ENCODE assay signal across 8 cellular contexts in genomic region chr11:65888163-65888814, GRCh38. TPM values are rescaled to one million over a fixed set of nuclear protein-coding genes. Genes with fewer than 3 reads are reported as not detected.
DNase-seq lines count a peak whose midpoint lies in the region; ATAC-seq and TF ChIP-seq lines count a peak whose summit lies in the region.

Gene FIBP, minus strand, starts transcription at chr11:65888471. Its CDS starts 53 bp downstream, at chr11:65888418.

- POLR2A ChIA-PET in naive thymus-derived CD4-positive, alpha-beta T cell (lab: Charles Lee): interaction anchor here (0.7 to 12.3 kb wide), 22 partner anchors 9 to 390 kb away, joined by 3 to 316 read pairs (median 16); partner anchors contain the start of genes BANF1, C11orf68, CFL1 and CTSW

- no peaks in the 10 kb centered on the region for H3K9me3 ChIP-seq in naive thymus-derived CD4-positive, alpha-beta T cell (ENCODE audit: control insufficient read depth in 2 of 3, low read length in 3 of 3)

- peak; percentile 87 for TF ChIP-seq CTCF in LNCAP (IDR thresholded peaks at IDR 0.05)

- no peaks in the 10 kb centered on the region for H3K27me3 ChIP-seq in naive thymus-derived CD4-positive, alpha-beta T cell (ENCODE audit: control insufficient read depth in 2 of 2, insufficient read depth in 2 of 2, low read length in 2 of 2)

- intact Hi-C loops in activated T-helper 1 cell treated with anti-CD3 and anti-CD28 coated beads, Interleukin-12 subunit alpha, Interleukin-12 subunit beta, Interleukin-2, Interleukin-4 antibody, amounts not matched to agents 30 ng/mL and 10 ng/mL and 1 ng/mL, durations not matched to agents 14 hours and 24 hours and 36 hours (cut with micrococcal nuclease): loop anchor here (1.0 to 2.0 kb wide), 7 partner anchors 15 to 273 kb away; partner anchors contain the start of genes BANF1, EIF1AD, MUS81 and PCNX3
- intact Hi-C loops in naive thymus-derived CD4-positive, alpha-beta T cell (cut with micrococcal nuclease): loop anchor here (1.0 to 2.0 kb wide), 11 partner anchors 15 to 176 kb away; partner anchors contain the start of genes EFEMP2 (in 2 of the 2), SART1 (in 2 of the 2), BANF1 (in 1 of the 2) and C11orf68 (in 1 of the 2)

- H3K36me3 Mint-ChIP-seq in activated T-helper 1 cell treated with anti-CD3 and anti-CD28 coated beads, Interleukin-12 subunit alpha, Interleukin-12 subunit beta, Interleukin-2, Interleukin-4 antibody, amounts not matched to agents 30 ng/mL and 10 ng/mL and 1 ng/mL, durations not matched to agents 14 hours and 24 hours and 36 hours (ENCODE audit: low read depth): peaks cover 36% of the 10 kb centered on the region
- peaks cover 0 to 8% (median 3%) of the 10 kb centered on the region in 5 donors for H3K36me3 Mint-ChIP-seq in naive thymus-derived CD4-positive, alpha-beta T cell
- H3K36me3 Mint-ChIP-seq in stimulated activated memory B cell treated with anti-CD40 and anti-IgM and Interleukin-4, amounts not matched to agents 10 μg/mL and 1 μg/mL and 100 μg/mL, for 72 hours: peaks cover 22% of the 10 kb centered on the region

- peak; percentile 42 for ATAC-seq in GM21737 (IDR thresholded peaks at IDR 0.05; ENCODE audit: unreplicated experiment)
- peak; percentile 74 for ATAC-seq in naive thymus-derived CD4-positive, alpha-beta T cell
- peak; percentile 80 for ATAC-seq in stimulated activated memory B cell treated with anti-CD40 and anti-IgM and Interleukin-4, amounts not matched to agents 10 μg/mL and 1 μg/mL and 100 μg/mL, for 72 hours

- H3K9me3 Mint-ChIP-seq in activated T-helper 1 cell treated with anti-CD3 and anti-CD28 coated beads, Interleukin-12 subunit alpha, Interleukin-12 subunit beta, Interleukin-2, Interleukin-4 antibody, amounts not matched to agents 30 ng/mL and 10 ng/mL and 1 ng/mL, durations not matched to agents 14 hours and 24 hours and 36 hours: no peaks in the 10 kb centered on the region
- peaks cover 0 to 3% (median 0%) of the 10 kb centered on the region in 11 donors for H3K9me3 Mint-ChIP-seq in naive thymus-derived CD4-positive, alpha-beta T cell
- no peaks in the 10 kb centered on the region for H3K9me3 Mint-ChIP-seq in stimulated activated memory B cell treated with anti-CD40 and anti-IgM and Interleukin-4, amounts not matched to agents 10 μg/mL and 1 μg/mL and 100 μg/mL, for 72 hours

- peak within 1 kb of the TSS; percentile 96 for H3K27ac Mint-ChIP-seq in activated T-helper 1 cell treated with anti-CD3 and anti-CD28 coated beads, Interleukin-12 subunit alpha, Interleukin-12 subunit beta, Interleukin-2, Interleukin-4 antibody, amounts not matched to agents 30 ng/mL and 10 ng/mL and 1 ng/mL, durations not matched to agents 14 hours and 24 hours and 36 hours
- peak within 1 kb of the TSS; percentile 93 to 99 (median 97) for H3K27ac Mint-ChIP-seq in naive thymus-derived CD4-positive, alpha-beta T cell
- peak within 1 kb of the TSS; percentile 92 for H3K27ac Mint-ChIP-seq in stimulated activated memory B cell treated with anti-CD40 and anti-IgM and Interleukin-4, amounts not matched to agents 10 μg/mL and 1 μg/mL and 100 μg/mL, for 72 hours

- peak within 1 kb of the TSS; percentile 84 for H3K4me3 ChIP-seq in naive thymus-derived CD4-positive, alpha-beta T cell (ENCODE audit: low read length)

- peaks cover 58% of the 10 kb centered on the region for H3K4me1 Mint-ChIP-seq in activated T-helper 1 cell treated with anti-CD3 and anti-CD28 coated beads, Interleukin-12 subunit alpha, Interleukin-12 subunit beta, Interleukin-2, Interleukin-4 antibody, amounts not matched to agents 30 ng/mL and 10 ng/mL and 1 ng/mL, durations not matched to agents 14 hours and 24 hours and 36 hours (ENCODE audit: low read depth)
- H3K4me1 Mint-ChIP-seq in naive thymus-derived CD4-positive, alpha-beta T cell: peaks cover 50 to 69% (median 53%) of the 10 kb centered on the region in 7 donors
- peaks cover 77% of the 10 kb centered on the region for H3K4me1 Mint-ChIP-seq in stimulated activated memory B cell treated with anti-CD40 and anti-IgM and Interleukin-4, amounts not matched to agents 10 μg/mL and 1 μg/mL and 100 μg/mL, for 72 hours

- peaks cover 0 to 11% (median 0%) of the 10 kb centered on the region in 3 experiments for H3K36me3 ChIP-seq in naive thymus-derived CD4-positive, alpha-beta T cell (ENCODE audit: control insufficient read depth in 2 of 3, insufficient read depth in 3 of 3, low read length in 3 of 3)

- DNase-seq in DMS153 (lab: John Stamatoyannopoulos, UW) (peak; percentile 96), RPMI7951 (ENCODE audit: low read depth) (peak; percentile 96), fibroblast of gingiva (ENCODE audit: low read depth) (peak; percentile 98)
- peak; percentile 90 for DNase-seq in activated T-helper 1 cell treated with anti-CD3 and anti-CD28 coated beads, Interleukin-12 subunit alpha, Interleukin-12 subunit beta, Interleukin-2, Interleukin-4 antibody, amounts not matched to agents 30 ng/mL and 10 ng/mL and 1 ng/mL, durations not matched to agents 14 hours and 24 hours and 36 hours (ENCODE audit: low spot score)
- DNase-seq in naive thymus-derived CD4-positive, alpha-beta T cell: peak; percentile 84 to 95 (median 90)

- CTCF ChIA-PET in naive thymus-derived CD4-positive, alpha-beta T cell (lab: Charles Lee): interaction anchor here (0.6 to 9.0 kb wide), 20 partner anchors 9 to 218 kb away, joined by 3 to 159 read pairs (median 4); partner anchors contain the start of genes BANF1, C11orf68, CFL1 and EIF1AD

- peak within 1 kb of the TSS; percentile 99 for H3K4me3 Mint-ChIP-seq in activated T-helper 1 cell treated with anti-CD3 and anti-CD28 coated beads, Interleukin-12 subunit alpha, Interleukin-12 subunit beta, Interleukin-2, Interleukin-4 antibody, amounts not matched to agents 30 ng/mL and 10 ng/mL and 1 ng/mL, durations not matched to agents 14 hours and 24 hours and 36 hours
- peak within 1 kb of the TSS; percentile 88 to 97 (median 93) for H3K4me3 Mint-ChIP-seq in naive thymus-derived CD4-positive, alpha-beta T cell
- peak within 1 kb of the TSS; percentile 83 for H3K4me3 Mint-ChIP-seq in stimulated activated memory B cell treated with anti-CD40 and anti-IgM and Interleukin-4, amounts not matched to agents 10 μg/mL and 1 μg/mL and 100 μg/mL, for 72 hours

- H3K4me1 ChIP-seq in naive thymus-derived CD4-positive, alpha-beta T cell (ENCODE audit: control insufficient read depth in 2 of 2, insufficient read depth in 2 of 2, low read length in 2 of 2): peaks cover 37 to 45% of the 10 kb centered on the region in 2 donors

- peak within 1 kb of the TSS; percentile 92 for H3K27ac ChIP-seq in naive thymus-derived CD4-positive, alpha-beta T cell (ENCODE audit: low read depth, low read length)

- no peaks in the 10 kb centered on the region for H3K27me3 Mint-ChIP-seq in activated T-helper 1 cell treated with anti-CD3 and anti-CD28 coated beads, Interleukin-12 subunit alpha, Interleukin-12 subunit beta, Interleukin-2, Interleukin-4 antibody, amounts not matched to agents 30 ng/mL and 10 ng/mL and 1 ng/mL, durations not matched to agents 14 hours and 24 hours and 36 hours (ENCODE audit: insufficient read depth)
- no peaks in the 10 kb centered on the region for H3K27me3 Mint-ChIP-seq in naive thymus-derived CD4-positive, alpha-beta T cell
- H3K27me3 Mint-ChIP-seq in stimulated activated memory B cell treated with anti-CD40 and anti-IgM and Interleukin-4, amounts not matched to agents 10 μg/mL and 1 μg/mL and 100 μg/mL, for 72 hours: no peaks in the 10 kb centered on the region

RNA-seq across cellular contexts. Expression of gene FIBP, which starts in this region (rescaled TPM):
- total RNA-seq in RPMI7951 (2014; rRNA removed; shearing (Covaris generic)): 141 and 145 TPM in 2 replicates
- total RNA-seq in activated T-helper 1 cell treated with anti-CD3 and anti-CD28 coated beads, Interleukin-12 subunit alpha, Interleukin-12 subunit beta, Interleukin-2, Interleukin-4 antibody, amounts not matched to agents 30 ng/mL and 10 ng/mL and 1 ng/mL, durations not matched to agents 14 hours and 24 hours and 36 hours: 86.8 and 93.2 TPM in 2 replicates
- total RNA-seq in naive thymus-derived CD4-positive, alpha-beta T cell: 10 to 100 TPM; 25.9 to 72.1 (median 43.4) TPM
- 10 to 100 TPM; 60.0 to 78.3 TPM for polyA plus RNA-seq in naive thymus-derived CD4-positive, alpha-beta T cell

Comparison
In these comparisons a context has a peak if more than half of its experiments do, and no peak if none do; other contexts are left out.
1. Peak in every context shown above with its lines: DNase-seq, ATAC-seq, H3K4me3 ChIP-seq and H3K27ac ChIP-seq.